Comparison of ENCODE assay signal across 22 cellular contexts in genomic region chrX:140848800-140849199, GRCh38.
DNase-seq lines count a peak whose midpoint lies in the region; ATAC-seq, FAIRE-seq and TF ChIP-seq lines count a peak whose summit lies in the region.
"Had no signal": no experiment of that assay in that cellular context is flagged by ENCODE, and none has a peak within 500 bp of the region (broad histone marks: within the 10 kb centered on the region; RNA-seq: fewer than 3 reads in every experiment).

No MANE protein-coding gene starts in this region.

- no peaks in the 10 kb centered on the region for H3K79me2 ChIP-seq in HepG2 (ENCODE audit: insufficient read depth, low read length)
- no peaks in the 10 kb centered on the region for H3K79me2 ChIP-seq in K562 (ENCODE audit: control insufficient read depth, insufficient read depth, low read length)

- ATAC-seq in HepG2 (no peak), right lobe of liver (no peak), K562 (no peak), left lung (no peak)
- ATAC-seq: CD8-positive, alpha-beta T cell had no signal

- H3K27ac ChIP-seq in HepG2 (ENCODE audit: extremely low read length, insufficient read depth, low read length) (no peak overlapping the region), right lobe of liver (no peak overlapping the region), K562 (ENCODE audit: extremely low read depth, low read depth, low read length) (no peak overlapping the region), left lung (no peak overlapping the region)
- H3K27ac ChIP-seq: 22Rv1; BLaER1 treated with 17β-estradiol and CSF1 and Interleukin-3, amounts not matched to agents 10 nM and 100 nM; C4-2B had no signal

- H2AFZ ChIP-seq in HepG2 (ENCODE audit: low read length) (no peak overlapping the region), K562 (ENCODE audit: low read depth, low read length) (no peak overlapping the region)

- no peak overlapping the region for H3K4me3 ChIP-seq in HepG2 (replicated peaks in 1 of 3; ENCODE audit: insufficient read depth in 1 of 3, low read depth in 2 of 3, low read length in 3 of 3)
- no peak overlapping the region for H3K4me3 ChIP-seq in right lobe of liver
- no peak overlapping the region for H3K4me3 ChIP-seq in K562
- H3K4me3 ChIP-seq in left lung, result no peak overlapping the region
- H3K4me3 ChIP-seq: BLaER1 treated with 17β-estradiol and CSF1 and Interleukin-3, amounts not matched to agents 10 nM and 100 nM had no signal

- H4K20me1 ChIP-seq in HepG2 (ENCODE audit: insufficient read depth, low read length), result no peaks in the 10 kb centered on the region
- no peaks in the 10 kb centered on the region for H4K20me1 ChIP-seq in K562 (replicated peaks; ENCODE audit: control insufficient read depth, insufficient read depth, low read length)
- H4K20me1 ChIP-seq: BLaER1 treated with 17β-estradiol and CSF1 and Interleukin-3, amounts not matched to agents 10 nM and 100 nM had no signal

- WGBS in HepG2 (ENCODE audit: low lambda C conversion rate), result 38% methylated on average over 5 of the region's 5 CpGs
- 65% methylated on average over 5 of the region's 5 CpGs for WGBS in right lobe of liver (ENCODE audit: insufficient coverage, low coverage, low lambda C conversion rate, missing lambda C conversion rate)
- WGBS in K562 (ENCODE audit: insufficient coverage, low coverage, missing lambda C conversion rate), result 0% methylated on average over 5 of the region's 5 CpGs

- POLR2A ChIA-PET in HepG2 (lab: Yijun Ruan, JAX) (no interaction called here), K562 (lab: Yijun Ruan, JAX) (interaction anchor here (0.5 kb wide), 1 partner anchor 34 kb away, joined by 3 read pairs; no protein-coding TSS in a partner anchor)

- H3K9ac ChIP-seq in HepG2 (ENCODE audit: insufficient read depth, low read depth, low read length), result no peak overlapping the region
- no peak overlapping the region for H3K9ac ChIP-seq in K562 (ENCODE audit: insufficient read depth in 1 of 2, low read depth in 2 of 2, low read length in 2 of 2)
- H3K9ac ChIP-seq: BLaER1 treated with 17β-estradiol and CSF1 and Interleukin-3, amounts not matched to agents 10 nM and 100 nM had no signal

- FAIRE-seq in HepG2 (lab: Jason Lieb, UNC) (no peak), K562 (lab: Jason Lieb, UNC) (no peak)
- FAIRE-seq: D721Med, G401.6, GM12891, GM19239 had no signal

- H3K9me3 ChIP-seq in HepG2 (ENCODE audit: low read length) (no peaks in the 10 kb centered on the region), right lobe of liver (no peaks in the 10 kb centered on the region), K562 (replicated peaks; ENCODE audit: control insufficient read depth, insufficient read depth, low read depth, low read length) (no peaks in the 10 kb centered on the region), left lung (no peaks in the 10 kb centered on the region)
- H3K9me3 ChIP-seq: BLaER1 treated with 17β-estradiol and CSF1 and Interleukin-3, amounts not matched to agents 10 nM and 100 nM; Caco-2 had no signal

- BruUV-seq in HepG2 (replicated peaks; lab: Mats Ljungman, UMichigan) (no TSS peak), K562 (replicated peaks; lab: Mats Ljungman, UMichigan) (no TSS peak)

- TF ChIP-seq POLR2A in HepG2 (IDR thresholded peaks at IDR 0.05; ENCODE audit: insufficient read depth in 1 of 2, low read depth in 2 of 2, low read length in 2 of 2) (no peak), right lobe of liver (IDR thresholded peaks at IDR 0.05) (no peak), K562 (conservative IDR thresholded peaks at IDR 0.05) (no peak)

- TF ChIP-seq RAD21 in HepG2 (CRISPR knock-in tag; IDR thresholded peaks at IDR 0.05), result no peak
- no peak for TF ChIP-seq RAD21 in Ishikawa (IDR thresholded peaks at IDR 0.05; ENCODE audit: low read depth)
- TF ChIP-seq RAD21 in K562 (CRISPR knock-in tag; conservative IDR thresholded peaks at IDR 0.05 in 1 of 2, IDR thresholded peaks at IDR 0.05 in 1 of 2), result no peak

- CTCF ChIA-PET in HepG2 (lab: Yijun Ruan, JAX; ENCODE audit: low intra/inter-chr PET ratio, low total read pairs) (no interaction called here), K562 (lab: Yijun Ruan, JAX; ENCODE audit: low intra/inter-chr PET ratio) (no interaction called here)

- intact Hi-C loops in HepG2 (cut with micrococcal nuclease; ENCODE audit: unreplicated experiment) (no loop called here), right lobe of liver (cut with DNase I) (no loop called here), K562 (cut with micrococcal nuclease) (no loop called here), left lung (cut with DNase I) (no loop called here)

- H3K9me1 ChIP-seq in K562 (ENCODE audit: control insufficient read depth, insufficient read depth, low read length), result no peaks in the 10 kb centered on the region

- in situ Hi-C loops in HepG2 (cut with HindIII; ENCODE audit: extremely low pct_ligation_motif_present, low pct_unique_long_range_greater_than_20kb), result no loop called here
- in situ Hi-C loops in K562 (cut with MboI), result no loop called here

- no peak for TF ChIP-seq CTCF in HepG2 (CRISPR knock-in tag; IDR thresholded peaks at IDR 0.05)
- TF ChIP-seq CTCF in right lobe of liver (IDR thresholded peaks at IDR 0.05), result no peak
- TF ChIP-seq CTCF in K562 (IDR thresholded peaks at IDR 0.05 in 2 of 3, conservative IDR thresholded peaks at IDR 0.05 in 1 of 3; ENCODE audit: insufficient read depth in 2 of 3, low read depth in 1 of 3, low read length in 3 of 3), result no peak
- TF ChIP-seq CTCF in left lung (IDR thresholded peaks at IDR 0.05), result no peak

- H3K4me2 ChIP-seq in HepG2 (ENCODE audit: low read depth, low read length) (no peak overlapping the region), K562 (ENCODE audit: insufficient read depth, low read length) (no peak overlapping the region)
- H3K4me2 ChIP-seq: BLaER1 treated with 17β-estradiol and CSF1 and Interleukin-3, amounts not matched to agents 10 nM and 100 nM had no signal

- DNase-seq in HepG2 (ENCODE audit: low spot score) (no peak), right lobe of liver (no peak), K562 (ENCODE audit: extremely low read depth in 1 of 4, low spot score in 3 of 4) (no peak), AG08395 (ENCODE audit: low spot score) (no peak), left lung (no peak), UCSD-AML1 (lab: John Stamatoyannopoulos, UW; ENCODE audit: unreplicated experiment) (no peak)
- DNase-seq: ACHN; AML-193; Caco-2; Calu3; CD4-positive, alpha-beta T cell; CD8-positive, alpha-beta T cell; DMS79 treated with DMSO at 0.1 percent for 48 hours; GF-D8 had no signal

- H3K27me3 ChIP-seq in HepG2 (ENCODE audit: control insufficient read depth in 1 of 2, insufficient read depth in 2 of 2, low read length in 2 of 2) (no peaks in the 10 kb centered on the region), right lobe of liver (peaks cover 0 to 4% of the 10 kb centered on the region in 2 donors), K562 (ENCODE audit: control insufficient read depth in 2 of 2, insufficient read depth in 2 of 2, low read length in 2 of 2) (no peaks in the 10 kb centered on the region), left lung (no peaks in the 10 kb centered on the region)

- TF ChIP-seq EP300 in HepG2 (IDR thresholded peaks at IDR 0.05; ENCODE audit: low read depth in 2 of 2, low read length in 2 of 2) (no peak), HepG2 (CRISPR knock-in tag; IDR thresholded peaks at IDR 0.05; ENCODE audit: borderline replicate concordance) (no peak), Ishikawa (IDR thresholded peaks at IDR 0.05; ENCODE audit: borderline replicate concordance) (no peak), K562 (IDR thresholded peaks at IDR 0.05; ENCODE audit: low read length) (no peak)

- H3K36me3 ChIP-seq in HepG2 (replicated peaks in 1 of 2; ENCODE audit: control insufficient read depth in 1 of 2, insufficient read depth in 2 of 2, low read length in 2 of 2) (no peaks in the 10 kb centered on the region), right lobe of liver (no peaks in the 10 kb centered on the region), K562 (ENCODE audit: control insufficient read depth, insufficient read depth, low read length) (no peaks in the 10 kb centered on the region), left lung (no peaks in the 10 kb centered on the region)
- H3K36me3 ChIP-seq: BLaER1 treated with 17β-estradiol and CSF1 and Interleukin-3, amounts not matched to agents 10 nM and 100 nM had no signal

- H3K4me1 ChIP-seq in HepG2 (ENCODE audit: insufficient read depth, low read length), result no peaks in the 10 kb centered on the region
- H3K4me1 ChIP-seq in right lobe of liver, result no peaks in the 10 kb centered on the region
- no peaks in the 10 kb centered on the region for H3K4me1 ChIP-seq in K562 (replicated peaks in 1 of 2; ENCODE audit: control insufficient read depth in 2 of 2, insufficient read depth in 2 of 2, low read length in 2 of 2)
- H3K4me1 ChIP-seq in left lung, result no peaks in the 10 kb centered on the region
- H3K4me1 ChIP-seq: BLaER1 treated with 17β-estradiol and CSF1 and Interleukin-3, amounts not matched to agents 10 nM and 100 nM; Caco-2 had no signal

TF ChIP-seq in HepG2, 621 proteins besides CTCF, POLR2A, EP300 and RAD21 (continues in another document):
- TF ChIP-seq CEBPG (CRISPR knock-in tag; IDR thresholded peaks at IDR 0.05), result 0 out of 2 replicates have a peak, but pooled peaks have one; percentile 8
- no peak for TF ChIP-seq GATA4 (IDR thresholded peaks at IDR 0.05; ENCODE audit: borderline replicate concordance, low read depth)

TF ChIP-seq in Ishikawa, 13 proteins besides CTCF, POLR2A, EP300 and RAD21:
- TF ChIP-seq CEBPB (IDR thresholded peaks at IDR 0.05), result 0 out of 2 replicates have a peak, but pooled peaks have one; percentile 12
- TF ChIP-seq MAX (IDR thresholded peaks at IDR 0.05), result no peak
- TF ChIP-seq ZBTB7A (IDR thresholded peaks at IDR 0.05; ENCODE audit: low read depth), result no peak

TF ChIP-seq in K562, 482 proteins besides CTCF, POLR2A, EP300 and RAD21:
- no peak for TF ChIP-seq CEBPG (CRISPR knock-in tag; IDR thresholded peaks at IDR 0.05)
- peak in 1 of 2 experiments; percentile 86; a peak in 2 of 4 replicates for TF ChIP-seq CEBPG (tag; conservative IDR thresholded peaks at IDR 0.05 in 1 of 2, IDR thresholded peaks at IDR 0.05 in 1 of 2)
- TF ChIP-seq CREB5 (CRISPR knock-in tag; IDR thresholded peaks at IDR 0.05), result no peak
- peak; percentile 72 for TF ChIP-seq CEBPB (tag; IDR thresholded peaks at IDR 0.05)
- TF ChIP-seq TCFL5 (CRISPR knock-in tag; conservative IDR thresholded peaks at IDR 0.05), result no peak

Comparison
In these comparisons a context has a peak if more than half of its experiments do, and no peak if none do; other contexts are left out.
1. Of the 241 proteins assayed by ChIP-seq in both HepG2 and K562: peak only in HepG2: none; only in K562: none; in both: CEBPB; in neither: 239; mixed calls (peak in some experiments, not most) for 1.